ENCODE assay signal across 1 cellular context in genomic region chr14:95444132-95445129, GRCh38.
TF ChIP-seq lines count a peak whose summit lies in the region.

No MANE protein-coding gene starts in this region.

TF ChIP-seq in liver, 16 proteins besides CTCF, POLR2A, EP300 and RAD21 (continued from another document):
- TF ChIP-seq REST (IDR thresholded peaks at IDR 0.05), result peak; percentile 38
TF ChIP-seq in liver: peak in this region for 10.
